In genomic region chr5:132243366-132243977, GRCh38 we compare ENCODE assay signal across 24 cellular contexts. TPM values are rescaled to one million over a fixed set of nuclear protein-coding genes. Genes with fewer than 3 reads are reported as not detected.
DNase-seq lines count a peak whose midpoint lies in the region; ATAC-seq and TF ChIP-seq lines count a peak whose summit lies in the region.
"Had no signal": no experiment of that assay in that cellular context is flagged by ENCODE, and none has a peak within 500 bp of the region (broad histone marks: within the 10 kb centered on the region; RNA-seq: fewer than 3 reads in every experiment).

No MANE protein-coding gene starts in this region.

- H3K4me1 ChIP-seq in RWPE2 (ENCODE audit: insufficient read depth, poor library complexity, severe bottlenecking) (no peaks in the 10 kb centered on the region), upper lobe of right lung (no peaks in the 10 kb centered on the region)
- H3K4me1 ChIP-seq: body of pancreas had no signal

- peaks cover 27% of the 10 kb centered on the region for H3K36me3 Mint-ChIP-seq in glutamatergic neuron (ENCODE audit: unreplicated experiment)

- H3K9me3 ChIP-seq in RWPE2 (ENCODE audit: severe bottlenecking) (no peaks in the 10 kb centered on the region), upper lobe of right lung (peaks cover 6% of the 10 kb centered on the region)
- H3K9me3 ChIP-seq: body of pancreas had no signal

- peaks cover 5% of the 10 kb centered on the region for H3K9me3 Mint-ChIP-seq in glutamatergic neuron (ENCODE audit: unreplicated experiment)

- H3K4me1 Mint-ChIP-seq in glutamatergic neuron (ENCODE audit: low read depth, unreplicated experiment): no peaks in the 10 kb centered on the region
- H3K4me1 Mint-ChIP-seq: activated B cell treated with CpG ODN at 0.5 μM for 24 hours; activated CD4-positive, alpha-beta memory T cell treated with anti-CD3 and anti-CD28 coated beads, Interleukin-2, amount 10 ng/mL, durations not matched to agents 7 days and 5 days had no signal

- ATAC-seq in RWPE2 (ENCODE audit: low read depth): no peak
- ATAC-seq in upper lobe of right lung: no peak
- ATAC-seq in GM19463 (IDR thresholded peaks at IDR 0.05; ENCODE audit: unreplicated experiment): no peak
- no peak for ATAC-seq in esophagus mucosa
- ATAC-seq: body of pancreas, HepG2 had no signal

- no peaks in the 10 kb centered on the region for H3K36me3 ChIP-seq in RWPE2 (ENCODE audit: low read depth)
- no peaks in the 10 kb centered on the region for H3K36me3 ChIP-seq in upper lobe of right lung

- intact Hi-C loops in upper lobe of right lung (cut with DNase I): no loop called here

- H3K4me3 ChIP-seq in RWPE2 (ENCODE audit: severe bottlenecking) (no peak overlapping the region), upper lobe of right lung (no peak overlapping the region)
- H3K4me3 ChIP-seq: body of pancreas had no signal

- peak; percentile 17 for DNase-seq in activated effector memory CD4-positive, alpha-beta T cell treated with anti-CD3 and anti-CD28 coated beads, Interleukin-2, amount 50 U/mL, for 16 hours
- no peak for DNase-seq in activated effector memory CD4-positive, alpha-beta T cell treated with Interleukin-2 at 50 U/mL for 16 hours
- DNase-seq in RWPE2 (ENCODE audit: low spot score): peak; percentile 31
- peak; percentile 4 for DNase-seq in glutamatergic neuron
- peak; percentile 29 for DNase-seq in upper lobe of right lung
- no peak for DNase-seq in superior temporal gyrus (ENCODE audit: extremely low spot score)
- DNase-seq: ACHN; activated B cell treated with CpG ODN at 0.5 μM for 24 hours; activated CD4-positive, alpha-beta memory T cell treated with anti-CD3 and anti-CD28 coated beads, Interleukin-2, amount 10 ng/mL, durations not matched to agents 7 days and 5 days; activated T-cell treated with anti-CD3 and anti-CD28 coated beads, Interleukin-2, amount 50 U/mL, for 24 hours; effector CD8-positive, alpha-beta T cell; H7; NCI-H1092 treated with DMSO at 0.1 percent for 48 hours; NCI-H2029; RPMI8226; stimulated activated CD4-positive, alpha-beta T cell treated with anti-CD3 and anti-CD28 coated beads, Interleukin-12 subunit alpha, Interleukin-12 subunit beta, amount 100 ng/mL, for 4 hours; T1000 had no signal

- no peak overlapping the region for H3K4me3 Mint-ChIP-seq in glutamatergic neuron (ENCODE audit: unreplicated experiment)
- H3K4me3 Mint-ChIP-seq: activated B cell treated with CpG ODN at 0.5 μM for 24 hours; activated CD4-positive, alpha-beta memory T cell treated with anti-CD3 and anti-CD28 coated beads, Interleukin-2, amount 10 ng/mL, durations not matched to agents 7 days and 5 days; activated T-cell treated with anti-CD3 and anti-CD28 coated beads, Interleukin-2, amount 50 U/mL, for 24 hours had no signal

- no peak for TF ChIP-seq CTCF in RWPE2 (IDR thresholded peaks at IDR 0.05; ENCODE audit: poor library complexity, severe bottlenecking)
- TF ChIP-seq CTCF in glutamatergic neuron (IDR thresholded peaks at IDR 0.05; ENCODE audit: partially characterized antibody, unreplicated experiment): no peak
- no peak for TF ChIP-seq CTCF in upper lobe of right lung (IDR thresholded peaks at IDR 0.05)

- peaks cover 4% of the 10 kb centered on the region for H3K27me3 Mint-ChIP-seq in glutamatergic neuron (ENCODE audit: unreplicated experiment)

- H3K27ac ChIP-seq in RWPE2 (ENCODE audit: poor library complexity, severe bottlenecking): no peak overlapping the region
- no peak overlapping the region for H3K27ac ChIP-seq in upper lobe of right lung
- H3K27ac ChIP-seq: body of pancreas, C4-2B had no signal

- no peaks in the 10 kb centered on the region for H3K27me3 ChIP-seq in RWPE2 (ENCODE audit: insufficient read depth, poor library complexity, severe bottlenecking)
- no peaks in the 10 kb centered on the region for H3K27me3 ChIP-seq in upper lobe of right lung
- H3K27me3 ChIP-seq: body of pancreas had no signal

- H3K27ac Mint-ChIP-seq in glutamatergic neuron (ENCODE audit: unreplicated experiment): no peak overlapping the region
- H3K27ac Mint-ChIP-seq: activated B cell treated with CpG ODN at 0.5 μM for 24 hours; activated CD4-positive, alpha-beta memory T cell treated with anti-CD3 and anti-CD28 coated beads, Interleukin-2, amount 10 ng/mL, durations not matched to agents 7 days and 5 days; activated T-cell treated with anti-CD3 and anti-CD28 coated beads, Interleukin-2, amount 50 U/mL, for 24 hours had no signal

RNA-seq across cellular contexts. Expression of gene PDLIM4, which starts 14.0 kb away (rescaled TPM):
- total RNA-seq in glutamatergic neuron (ENCODE audit: unreplicated experiment) (81.6 TPM), upper lobe of right lung (7.4 TPM), esophagus mucosa (26.9 TPM)
- total RNA-seq: activated B cell treated with CpG ODN at 0.5 μM for 24 hours; activated CD4-positive, alpha-beta memory T cell treated with anti-CD3 and anti-CD28 coated beads, Interleukin-2, amount 10 ng/mL, durations not matched to agents 7 days and 5 days; G401; NCI-H460 had no signal

RNA-seq across cellular contexts. Expression of gene P4HA2, which starts 15.8 kb away (rescaled TPM):
- total RNA-seq in glutamatergic neuron (ENCODE audit: unreplicated experiment) (26.6 TPM), upper lobe of right lung (79.0 TPM), esophagus mucosa (19.0 TPM)

RNA-seq across cellular contexts. Expression of gene SLC22A4, which starts 50.7 kb away (rescaled TPM):
- 0.37 TPM for total RNA-seq in glutamatergic neuron (ENCODE audit: unreplicated experiment)
- 1.8 TPM for total RNA-seq in upper lobe of right lung
- total RNA-seq in esophagus mucosa: 0.28 TPM
- total RNA-seq: activated B cell treated with CpG ODN at 0.5 μM for 24 hours, body of pancreas, G401 had no signal

Comparison
In these comparisons a context has a peak if more than half of its experiments do, and no peak if none do; other contexts are left out.
1. DNase-seq: peak in activated effector memory CD4-positive, alpha-beta T cell treated with anti-CD3 and anti-CD28 coated beads, Interleukin-2, amount 50 U/mL, for 16 hours (single experiment), RWPE2 (single experiment), glutamatergic neuron (single experiment) and upper lobe of right lung (single experiment); none in activated effector memory CD4-positive, alpha-beta T cell treated with Interleukin-2 at 50 U/mL for 16 hours (single experiment) and superior temporal gyrus (single experiment).